ENCODE assay signal across 8 cellular contexts in the genomic region with DNA sequence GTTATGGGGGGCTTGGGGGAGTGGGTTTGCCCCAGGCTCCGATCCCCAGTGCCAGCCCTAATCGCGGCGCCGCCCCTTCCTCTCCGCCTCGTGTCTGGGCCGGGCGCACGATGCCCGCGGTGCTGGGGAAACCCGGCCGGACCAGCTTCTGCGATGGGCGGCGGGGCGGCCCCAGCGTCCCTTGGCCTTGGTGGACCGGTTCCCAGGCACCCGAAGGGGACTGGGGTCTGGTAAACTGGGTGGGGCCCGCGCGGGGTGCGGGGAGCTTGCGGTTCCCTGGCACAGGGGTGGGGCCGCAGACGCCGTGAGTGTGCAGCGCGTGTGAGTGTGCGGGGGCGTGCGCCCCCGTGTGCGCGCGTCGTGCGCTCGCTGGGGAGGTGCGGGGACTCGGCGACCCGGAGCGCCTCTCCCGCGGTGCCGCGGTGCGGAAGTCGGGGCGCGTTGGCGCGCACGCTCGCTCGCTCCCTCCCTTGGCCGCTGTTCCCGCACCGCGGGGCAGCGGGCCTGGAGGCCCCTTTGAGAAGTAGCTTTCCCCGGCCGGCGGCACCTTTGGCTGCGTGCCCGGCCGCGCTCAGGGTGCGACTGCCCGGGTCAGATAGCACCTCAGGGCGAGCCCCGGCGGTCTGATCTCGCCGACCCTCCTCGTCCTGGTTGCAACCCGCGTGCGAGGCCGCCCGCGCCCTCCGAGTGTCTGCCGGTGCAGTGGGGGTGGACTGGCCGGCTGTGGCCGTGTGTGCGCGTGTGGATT. TPM values are rescaled to one million over a fixed set of nuclear protein-coding genes. Genes with fewer than 3 reads are reported as not detected.
A peak's percentile ranks its signal among the peaks of the same experiment; 100 is the strongest.
DNase-seq lines count a peak whose midpoint lies in the region; ATAC-seq, FAIRE-seq and TF ChIP-seq lines count a peak whose summit lies in the region.

No MANE protein-coding gene starts in this region.

- in situ Hi-C loops in HepG2 (cut with HindIII; ENCODE audit: extremely low pct_ligation_motif_present, low pct_unique_long_range_greater_than_20kb), result no loop called here

- H3K4me1 ChIP-seq in HepG2 (ENCODE audit: insufficient read depth, low read length), result peaks cover 37% of the 10 kb centered on the region

- H3K27ac Mint-ChIP-seq in chondrocyte (ENCODE audit: unreplicated experiment), result peak overlapping the region; percentile 89

- TF ChIP-seq CTCF in chondrocyte (IDR thresholded peaks at IDR 0.05), result no peak
- TF ChIP-seq CTCF in HepG2 (CRISPR knock-in tag; IDR thresholded peaks at IDR 0.05), result 0 out of 2 replicates have a peak, but pooled peaks have one; percentile 3

- no CpG with 5 or more reads among the region's 91 CpGs for WGBS in HepG2 (ENCODE audit: low lambda C conversion rate)

- H3K4me3 ChIP-seq in HepG2 (replicated peaks in 1 of 3; ENCODE audit: insufficient read depth in 1 of 3, low read depth in 2 of 3, low read length in 3 of 3), result peak overlapping the region; percentile 74 to 81 (median 77)

- H4K20me1 ChIP-seq in HepG2 (ENCODE audit: insufficient read depth, low read length), result no peaks in the 10 kb centered on the region

- H3K4me1 Mint-ChIP-seq in chondrocyte (ENCODE audit: low read depth), result peaks cover 48% of the 10 kb centered on the region

- peak; percentile 32 for ATAC-seq in HG02870 (IDR thresholded peaks at IDR 0.05; ENCODE audit: unreplicated experiment)
- peak; percentile 74 for ATAC-seq in HepG2

- no peak for FAIRE-seq in HepG2 (lab: Jason Lieb, UNC)

- TF ChIP-seq EP300 in HepG2 (IDR thresholded peaks at IDR 0.05; ENCODE audit: low read depth in 2 of 2, low read length in 2 of 2), result no peak
- no peak for TF ChIP-seq EP300 in HepG2 (CRISPR knock-in tag; IDR thresholded peaks at IDR 0.05; ENCODE audit: borderline replicate concordance)

- POLR2A ChIA-PET in HepG2 (lab: Yijun Ruan, JAX), result interaction anchor here (0.7 to 1.8 kb wide), 3 partner anchors 11 to 35 kb away, joined by 3 to 5 read pairs (median 3); no protein-coding TSS in a partner anchor

- peak overlapping the region; percentile 95 for H3K4me2 ChIP-seq in HepG2 (ENCODE audit: low read depth, low read length)

- CTCF ChIA-PET in HepG2 (lab: Yijun Ruan, JAX; ENCODE audit: low intra/inter-chr PET ratio, low total read pairs), result no interaction called here

- H3K27ac ChIP-seq in HepG2 (ENCODE audit: extremely low read length, insufficient read depth, low read length), result peak overlapping the region; percentile 66

- peaks cover 0 to 3% of the 10 kb centered on the region in 2 experiments; a peak in 1 of 5 replicates for H3K27me3 ChIP-seq in HepG2 (ENCODE audit: control insufficient read depth in 1 of 2, insufficient read depth in 2 of 2, low read length in 2 of 2)

- H3K9ac ChIP-seq in HepG2 (ENCODE audit: insufficient read depth, low read depth, low read length), result peak overlapping the region; percentile 64

- H3K4me3 Mint-ChIP-seq in chondrocyte (ENCODE audit: unreplicated experiment), result peak overlapping the region; percentile 89

- no peak for TF ChIP-seq RAD21 in HepG2 (CRISPR knock-in tag; IDR thresholded peaks at IDR 0.05)

- TF ChIP-seq POLR2A in HepG2 (IDR thresholded peaks at IDR 0.05; ENCODE audit: insufficient read depth in 1 of 2, low read depth in 2 of 2, low read length in 2 of 2), result no peak; a peak in 2 of 4 replicates

- intact Hi-C loops in HepG2 (cut with micrococcal nuclease; ENCODE audit: unreplicated experiment), result loop anchor here (10.0 kb wide), 1 partner anchor 116 kb away; no protein-coding TSS in a partner anchor

- no peak overlapping the region for H2AFZ ChIP-seq in HepG2 (ENCODE audit: low read length)

- no TSS peak for BruUV-seq in HepG2 (replicated peaks; lab: Mats Ljungman, UMichigan)

- H3K79me2 ChIP-seq in HepG2 (ENCODE audit: insufficient read depth, low read length), result peaks cover 12% of the 10 kb centered on the region

- no peaks in the 10 kb centered on the region for H3K9me3 ChIP-seq in HepG2 (ENCODE audit: low read length)

- H3K36me3 ChIP-seq in HepG2 (replicated peaks in 1 of 2; ENCODE audit: control insufficient read depth in 1 of 2, insufficient read depth in 2 of 2, low read length in 2 of 2), result no peaks in the 10 kb centered on the region

- peak; percentile 84 for DNase-seq in NCI-H82 (lab: John Stamatoyannopoulos, UW)
- no peak for DNase-seq in NCI-H82 treated with DMSO at 0.1 percent for 48 hours (lab: John Stamatoyannopoulos, UW; ENCODE audit: unreplicated experiment)
- DNase-seq in NCI-H2107 treated with DMSO at 0.1 percent for 48 hours (lab: John Stamatoyannopoulos, UW; ENCODE audit: unreplicated experiment), result peak; percentile 38
- DNase-seq in activated CD4-positive, CD25-positive, alpha-beta regulatory T cell treated with anti-CD3 and anti-CD28 coated beads, Interleukin-2, amount 50 U/mL, for 72 hours, result peak; percentile 70
- peak; percentile 94 for DNase-seq in chondrocyte (ENCODE audit: low spot score)
- DNase-seq in HepG2 (ENCODE audit: low spot score), result peak; percentile 16
- DNase-seq in stimulated activated CD4-positive, alpha-beta T cell treated with anti-CD3 and anti-CD28 coated beads, Interleukin-4, amount 100 ng/mL, for 24 hours, result peak; percentile 54

- H3K36me3 Mint-ChIP-seq in chondrocyte (ENCODE audit: low read depth), result no peaks in the 10 kb centered on the region

- H3K27me3 Mint-ChIP-seq in chondrocyte (ENCODE audit: low read depth), result no peaks in the 10 kb centered on the region

- H3K9me3 Mint-ChIP-seq in chondrocyte (ENCODE audit: low read depth), result no peaks in the 10 kb centered on the region

TF ChIP-seq in HepG2, 621 proteins besides CTCF, POLR2A, EP300 and RAD21 (continues in another document):
- TF ChIP-seq CEBPG (CRISPR knock-in tag; IDR thresholded peaks at IDR 0.05) (no peak), ZNF784 (CRISPR knock-in tag; IDR thresholded peaks at IDR 0.05; ENCODE audit: borderline replicate concordance) (no peak), ZNF253 (CRISPR knock-in tag; IDR thresholded peaks at IDR 0.05; ENCODE audit: borderline replicate concordance) (peak; percentile 36; the same call in 1 of the 2 replicates), ZMYM2 (CRISPR knock-in tag; IDR thresholded peaks at IDR 0.05) (peak; percentile 77; the same call in 1 of the 2 replicates), KAT2B (IDR thresholded peaks at IDR 0.05; ENCODE audit: borderline replicate concordance, low read depth, low read length) (no peak)
- TF ChIP-seq, protein P1, sequence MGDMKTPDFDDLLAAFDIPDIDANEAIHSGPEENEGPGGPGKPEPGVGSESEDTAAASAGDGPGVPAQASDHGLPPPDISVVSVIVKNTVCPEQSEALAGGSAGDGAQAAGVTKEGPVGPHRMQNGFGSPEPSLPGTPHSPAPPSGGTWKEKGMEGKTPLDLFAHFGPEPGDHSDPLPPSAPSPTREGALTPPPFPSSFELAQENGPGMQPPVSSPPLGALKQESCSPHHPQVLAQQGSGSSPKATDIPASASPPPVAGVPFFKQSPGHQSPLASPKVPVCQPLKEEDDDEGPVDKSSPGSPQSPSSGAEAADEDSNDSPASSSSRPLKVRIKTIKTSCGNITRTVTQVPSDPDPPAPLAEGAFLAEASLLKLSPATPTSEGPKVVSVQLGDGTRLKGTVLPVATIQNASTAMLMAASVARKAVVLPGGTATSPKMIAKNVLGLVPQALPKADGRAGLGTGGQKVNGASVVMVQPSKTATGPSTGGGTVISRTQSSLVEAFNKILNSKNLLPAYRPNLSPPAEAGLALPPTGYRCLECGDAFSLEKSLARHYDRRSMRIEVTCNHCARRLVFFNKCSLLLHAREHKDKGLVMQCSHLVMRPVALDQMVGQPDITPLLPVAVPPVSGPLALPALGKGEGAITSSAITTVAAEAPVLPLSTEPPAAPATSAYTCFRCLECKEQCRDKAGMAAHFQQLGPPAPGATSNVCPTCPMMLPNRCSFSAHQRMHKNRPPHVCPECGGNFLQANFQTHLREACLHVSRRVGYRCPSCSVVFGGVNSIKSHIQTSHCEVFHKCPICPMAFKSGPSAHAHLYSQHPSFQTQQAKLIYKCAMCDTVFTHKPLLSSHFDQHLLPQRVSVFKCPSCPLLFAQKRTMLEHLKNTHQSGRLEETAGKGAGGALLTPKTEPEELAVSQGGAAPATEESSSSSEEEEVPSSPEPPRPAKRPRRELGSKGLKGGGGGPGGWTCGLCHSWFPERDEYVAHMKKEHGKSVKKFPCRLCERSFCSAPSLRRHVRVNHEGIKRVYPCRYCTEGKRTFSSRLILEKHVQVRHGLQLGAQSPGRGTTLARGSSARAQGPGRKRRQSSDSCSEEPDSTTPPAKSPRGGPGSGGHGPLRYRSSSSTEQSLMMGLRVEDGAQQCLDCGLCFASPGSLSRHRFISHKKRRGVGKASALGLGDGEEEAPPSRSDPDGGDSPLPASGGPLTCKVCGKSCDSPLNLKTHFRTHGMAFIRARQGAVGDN (CRISPR knock-in tag; IDR thresholded peaks at IDR 0.05), result peak; percentile 82

RNA-seq across cellular contexts. Expression of gene MACIR, which starts 0.6 kb away (rescaled TPM):
- 10.2 to 16.9 TPM (median 16.0 TPM) in 3 replicates for total RNA-seq in chondrocyte
- 4.4 and 5.5 TPM in 2 replicates for total RNA-seq in HepG2 (2016; rRNA removed; fragmentation: Illumina TruSeq; extraction: Trizol)
- total RNA-seq in HepG2 (2016; cell fraction: cytosol; rRNA removed; fragmentation: Illumina TruSeq; extraction: Trizol; ENCODE audit: low read depth), result 1.5 and 1.7 TPM in 2 replicates
- 4.0 and 5.9 TPM in 2 replicates for total RNA-seq in HepG2 (2016; cell fraction: insoluble cytoplasmic fraction; rRNA removed; fragmentation: Illumina TruSeq; extraction: Trizol)
- total RNA-seq in HepG2 (2016; cell fraction: membrane; rRNA removed; fragmentation: Illumina TruSeq; extraction: Trizol), result 4.6 and 4.8 TPM in 2 replicates
- total RNA-seq in HepG2 (2016; cell fraction: nucleus; rRNA removed; fragmentation: Illumina TruSeq; extraction: Trizol), result 2.2 and 2.6 TPM in 2 replicates
- polyA plus RNA-seq in HepG2 (2011; rRNA removed), result 2.2 and 2.4 TPM in 2 replicates
- polyA plus RNA-seq in HepG2 (2011; cell fraction: cytosol; rRNA removed), result 1.3 TPM in 2 replicates
- 1.0 and 1.5 TPM in 2 replicates for polyA plus RNA-seq in HepG2 (2011; cell fraction: nucleus; rRNA removed)
- polyA plus RNA-seq in HepG2 (2012), result 1.9 and 2.3 TPM in 2 replicates
- 1.0 and 1.7 TPM in 2 replicates for polyA plus RNA-seq in HepG2 (2016; cell fraction: cytosol; fragmentation: Illumina TruSeq; extraction: Trizol; ENCODE audit: low read depth)
- 4.9 and 5.7 TPM in 2 replicates for polyA plus RNA-seq in HepG2 (2016; cell fraction: insoluble cytoplasmic fraction; fragmentation: Illumina TruSeq; extraction: Trizol; ENCODE audit: low read depth)
- 2.4 and 2.9 TPM in 2 replicates for polyA plus RNA-seq in HepG2 (2016; cell fraction: membrane; fragmentation: Illumina TruSeq; extraction: Trizol; ENCODE audit: low read depth)
- 4.8 and 6.3 TPM in 2 replicates for polyA plus RNA-seq in HepG2 (2016; cell fraction: nucleus; fragmentation: Illumina TruSeq; extraction: Trizol; ENCODE audit: insufficient read depth, low read depth)
- 2.1 and 22.8 TPM in 2 replicates for polyA minus RNA-seq in HepG2 (2011; rRNA and poly(A)+ RNA removed; ENCODE audit: low replicate concordance)
- polyA minus RNA-seq in HepG2 (2011; cell fraction: cytosol; rRNA and poly(A)+ RNA removed), result 1.2 and 2.0 TPM in 2 replicates
- polyA minus RNA-seq in HepG2 (2011; cell fraction: nucleus; rRNA and poly(A)+ RNA removed), result 1.8 and 2.7 TPM in 2 replicates
